ENCODE assay signal across 1 cellular context in genomic region chr18:33581816-33582215, GRCh38.
A peak's percentile ranks its signal among the peaks of the same experiment; 100 is the strongest.
TF ChIP-seq lines count a peak whose summit lies in the region.

No MANE protein-coding gene starts in this region.

TF ChIP-seq in HEK293, 187 proteins besides CTCF, POLR2A, EP300 and RAD21 (continued from another document):
- 0 out of 2 replicates have a peak, but pooled peaks have one; percentile 73 for TF ChIP-seq TRIM28 (IDR thresholded peaks at IDR 0.05; ENCODE audit: borderline replicate concordance, low read length)
- TF ChIP-seq ZNF610 (tag by site-specific recombination; IDR thresholded peaks at IDR 0.05; ENCODE audit: borderline replicate concordance): no peak
- TF ChIP-seq KLF9 (tag by site-specific recombination; IDR thresholded peaks at IDR 0.05; ENCODE audit: low read depth): no peak
- TF ChIP-seq ZNF416 (tag by site-specific recombination; IDR thresholded peaks at IDR 0.05): no peak
TF ChIP-seq in HEK293: peak in this region for 2.
